26 cellular contexts compared by ENCODE assay signal in the genomic region with DNA sequence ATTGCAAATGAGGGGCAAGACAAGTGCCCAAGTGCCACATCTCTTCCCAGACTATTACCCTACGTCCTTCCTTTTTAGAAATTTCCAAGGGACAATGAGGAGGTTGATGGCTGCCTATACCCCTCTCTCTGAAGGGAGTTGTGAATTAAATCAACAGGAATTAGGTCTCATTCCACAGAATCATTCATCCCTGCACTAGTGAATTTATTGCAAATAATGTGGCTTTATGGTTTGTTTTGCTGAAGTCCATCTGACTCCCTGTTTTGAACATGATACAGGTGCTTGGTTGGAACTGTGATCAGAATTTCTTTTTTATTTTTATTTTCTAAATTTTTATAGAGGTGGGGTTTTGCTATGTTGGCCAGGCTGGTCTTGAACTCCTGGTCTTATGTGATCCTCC. TPM values are rescaled to one million over a fixed set of nuclear protein-coding genes. Genes with fewer than 3 reads are reported as not detected.
DNase-seq lines count a peak whose midpoint lies in the region; ATAC-seq, FAIRE-seq and TF ChIP-seq lines count a peak whose summit lies in the region.
"Had no signal": no experiment of that assay in that cellular context is flagged by ENCODE, and none has a peak within 500 bp of the region (broad histone marks: within the 10 kb centered on the region; RNA-seq: fewer than 3 reads in every experiment).

No MANE protein-coding gene starts in this region.

- peak overlapping the region in 6 of 8 donors; percentile 90 to 97 (median 94) for H3K27ac Mint-ChIP-seq in CD8-positive, alpha-beta memory T cell
- H3K27ac Mint-ChIP-seq in effector memory CD8-positive, alpha-beta T cell: peak overlapping the region; percentile 93 to 96
- H3K27ac Mint-ChIP-seq in endodermal cell: no peak overlapping the region
- H3K27ac Mint-ChIP-seq: stimulated activated naive CD8-positive, alpha-beta T cell treated with anti-CD3 and anti-CD28 coated beads, Interleukin-15, amount 100 ng/mL, for 72 hours; T-helper 2 cell treated with Interferon-gamma antibody and Interleukin-4, amounts not matched to agents 5 μg/mL and 100 μg/mL, for 36 hours had no signal

- CTCF ChIA-PET in CD8-positive, alpha-beta memory T cell (lab: Charles Lee): interaction anchor here (11.7 kb wide), 1 partner anchor 57 kb away, joined by 153 read pairs; no protein-coding TSS in a partner anchor

- no peaks in the 10 kb centered on the region for H3K36me3 Mint-ChIP-seq in CD8-positive, alpha-beta memory T cell
- H3K36me3 Mint-ChIP-seq in effector memory CD8-positive, alpha-beta T cell (ENCODE audit: insufficient read depth): peaks cover 24% of the 10 kb centered on the region
- H3K36me3 Mint-ChIP-seq in endodermal cell (ENCODE audit: low read depth): no peaks in the 10 kb centered on the region

- no peak overlapping the region for H3K4me3 ChIP-seq in CD8-positive, alpha-beta memory T cell (ENCODE audit: low read length)
- H3K4me3 ChIP-seq in endodermal cell (ENCODE audit: low read length): no peak overlapping the region
- H3K4me3 ChIP-seq: BLaER1 treated with 17β-estradiol and CSF1 and Interleukin-3, amounts not matched to agents 10 nM and 100 nM; psoas muscle; skin epidermis; upper lobe of left lung had no signal

- ATAC-seq in effector memory CD8-positive, alpha-beta T cell (replicated peaks): no peak
- ATAC-seq in HG03378 (IDR thresholded peaks at IDR 0.05; ENCODE audit: unreplicated experiment): no peak
- ATAC-seq: HCT116; stimulated activated naive CD8-positive, alpha-beta T cell treated with anti-CD3 and anti-CD28 coated beads, Interleukin-15, amount 100 ng/mL, for 72 hours had no signal

- TF ChIP-seq CTCF in 22Rv1 (IDR thresholded peaks at IDR 0.05) (no peak), endodermal cell (conservative IDR thresholded peaks at IDR 0.05) (no peak)

- POLR2A ChIA-PET in CD8-positive, alpha-beta memory T cell (lab: Charles Lee): no interaction called here

- H3K27me3 Mint-ChIP-seq in CD8-positive, alpha-beta memory T cell: no peaks in the 10 kb centered on the region
- H3K27me3 Mint-ChIP-seq in effector memory CD8-positive, alpha-beta T cell: no peaks in the 10 kb centered on the region
- H3K27me3 Mint-ChIP-seq in endodermal cell (ENCODE audit: insufficient read depth): peaks cover 14% of the 10 kb centered on the region
- H3K27me3 Mint-ChIP-seq: activated T-cell treated with anti-CD3 and anti-CD28 coated beads, Interleukin-2, amount 50 U/mL, for 24 hours; stimulated activated naive CD8-positive, alpha-beta T cell treated with anti-CD3 and anti-CD28 coated beads, Interleukin-15, amount 100 ng/mL, for 72 hours had no signal

- no peaks in the 10 kb centered on the region for H3K27me3 ChIP-seq in CD8-positive, alpha-beta memory T cell (ENCODE audit: insufficient read depth, low read length, poor library complexity, severe bottlenecking)
- H3K27me3 ChIP-seq in endodermal cell (ENCODE audit: control insufficient read depth, insufficient read depth, low read length, poor library complexity, severe bottlenecking): no peaks in the 10 kb centered on the region
- H3K27me3 ChIP-seq: BLaER1 treated with 17β-estradiol and CSF1 and Interleukin-3, amounts not matched to agents 10 nM and 100 nM; neutrophil; upper lobe of left lung had no signal

- no peak for DNase-seq in CD8-positive, alpha-beta memory T cell
- no peak for DNase-seq in effector memory CD8-positive, alpha-beta T cell
- DNase-seq in renal cortical epithelial cell (ENCODE audit: low read depth) (peak; percentile 58), GM19239 (ENCODE audit: insufficient read length, low spot score) (no peak), endodermal cell (no peak), AG20443 (ENCODE audit: low spot score) (no peak)
- DNase-seq: activated CD4-positive, alpha-beta T cell treated with anti-CD3 and anti-CD28 coated beads for 48 hours; activated gamma-delta T cell treated with Interleukin-2 at 50 U/mL for 16 hours; activated T-cell treated with anti-CD3 and anti-CD28 coated beads, Interleukin-2, amount 50 U/mL, for 24 hours; central memory CD4-positive, alpha-beta T cell; Karpas-422; NCI-H1436 treated with DMSO at 0.1 percent for 48 hours; NCI-H2107; NCI-H446 treated with DMSO at 0.1 percent for 48 hours; NCI-H82; psoas muscle; stimulated activated naive CD8-positive, alpha-beta T cell treated with anti-CD3 and anti-CD28 coated beads, Interleukin-15, amount 100 ng/mL, for 72 hours; upper lobe of left lung had no signal

- no peak for FAIRE-seq in GM19239 (lab: Jason Lieb, UNC)
- FAIRE-seq: D721Med had no signal

- peaks cover 43 to 55% (median 45%) of the 10 kb centered on the region in 3 donors for H3K4me1 Mint-ChIP-seq in CD8-positive, alpha-beta memory T cell
- peaks cover 28 to 50% of the 10 kb centered on the region in 2 donors for H3K4me1 Mint-ChIP-seq in effector memory CD8-positive, alpha-beta T cell (ENCODE audit: low read depth in 2 of 2)
- H3K4me1 Mint-ChIP-seq in endodermal cell: peaks cover 38% of the 10 kb centered on the region

- H3K27ac ChIP-seq in 22Rv1 (peak overlapping the region; percentile 86), endodermal cell (ENCODE audit: low read depth, low read length) (no peak overlapping the region)
- no peak overlapping the region for H3K27ac ChIP-seq in CD8-positive, alpha-beta memory T cell (ENCODE audit: low read depth, low read length)
- H3K27ac ChIP-seq: psoas muscle had no signal

- H3K9ac ChIP-seq in endodermal cell (ENCODE audit: extremely low read depth, low read length, poor library complexity, severe bottlenecking): no peak overlapping the region

- 88% methylated on average over 1 of the region's 1 CpG; no CpG with 5 or more reads in 1 of the 2 experiments for WGBS in endodermal cell (ENCODE audit: insufficient coverage in 1 of 2, insufficient read length in 1 of 2), 2 experiments

- H3K4me3 Mint-ChIP-seq in CD8-positive, alpha-beta memory T cell: no peak overlapping the region
- no peak overlapping the region for H3K4me3 Mint-ChIP-seq in effector memory CD8-positive, alpha-beta T cell
- no peak overlapping the region for H3K4me3 Mint-ChIP-seq in endodermal cell
- H3K4me3 Mint-ChIP-seq: activated T-cell treated with anti-CD3 and anti-CD28 coated beads, Interleukin-2, amount 50 U/mL, for 24 hours; stimulated activated naive CD8-positive, alpha-beta T cell treated with anti-CD3 and anti-CD28 coated beads, Interleukin-15, amount 100 ng/mL, for 72 hours; T-helper 2 cell treated with Interferon-gamma antibody and Interleukin-4, amounts not matched to agents 5 μg/mL and 100 μg/mL, for 36 hours had no signal

- no peaks in the 10 kb centered on the region for H3K9me3 Mint-ChIP-seq in CD8-positive, alpha-beta memory T cell
- H3K9me3 Mint-ChIP-seq in effector memory CD8-positive, alpha-beta T cell: no peaks in the 10 kb centered on the region
- no peaks in the 10 kb centered on the region for H3K9me3 Mint-ChIP-seq in endodermal cell
- H3K9me3 Mint-ChIP-seq: activated T-cell treated with anti-CD3 and anti-CD28 coated beads, Interleukin-2, amount 50 U/mL, for 24 hours; stimulated activated naive CD8-positive, alpha-beta T cell treated with anti-CD3 and anti-CD28 coated beads, Interleukin-15, amount 100 ng/mL, for 72 hours; T-helper 2 cell treated with Interferon-gamma antibody and Interleukin-4, amounts not matched to agents 5 μg/mL and 100 μg/mL, for 36 hours had no signal

- H3K9me3 ChIP-seq in CD8-positive, alpha-beta memory T cell (ENCODE audit: low read length): no peaks in the 10 kb centered on the region
- H3K9me3 ChIP-seq in endodermal cell (ENCODE audit: control insufficient read depth, low read length): no peaks in the 10 kb centered on the region
- H3K9me3 ChIP-seq: BLaER1 treated with 17β-estradiol and CSF1 and Interleukin-3, amounts not matched to agents 10 nM and 100 nM; neutrophil; psoas muscle; upper lobe of left lung had no signal

- H3K4me1 ChIP-seq in CD8-positive, alpha-beta memory T cell (ENCODE audit: insufficient read depth, low read length): peaks cover 26% of the 10 kb centered on the region
- peaks cover 12% of the 10 kb centered on the region for H3K4me1 ChIP-seq in endodermal cell (ENCODE audit: control insufficient read depth, insufficient read depth, low read length)

- H3K36me3 ChIP-seq in CD8-positive, alpha-beta memory T cell (ENCODE audit: insufficient read depth, low read length): no peaks in the 10 kb centered on the region
- H3K36me3 ChIP-seq in endodermal cell (ENCODE audit: control insufficient read depth, insufficient read depth, low read length): no peaks in the 10 kb centered on the region
- H3K36me3 ChIP-seq: BLaER1 treated with 17β-estradiol and CSF1 and Interleukin-3, amounts not matched to agents 10 nM and 100 nM; neutrophil; upper lobe of left lung had no signal

RNA-seq across cellular contexts. Expression of gene THEM4, which starts 34.3 kb away (rescaled TPM):
- 10 to 100 TPM; 31.4 to 31.7 TPM for total RNA-seq in CD8-positive, alpha-beta memory T cell
- 77.0 TPM for polyA plus RNA-seq in CD8-positive, alpha-beta memory T cell
- total RNA-seq in renal cortical epithelial cell (9.9 and 19.8 TPM in 2 replicates), endodermal cell (10 to 100 TPM; 12.2 to 14.3 TPM)
- polyA plus RNA-seq in endodermal cell (2013, experiment 1 of 2): 11.3 TPM
- polyA plus RNA-seq in endodermal cell (2013, experiment 2 of 2): 11.7 TPM

RNA-seq across cellular contexts. Expression of gene S100A10, which starts 50.1 kb away (rescaled TPM):
- 100 to 1,000 TPM; 263 to 279 TPM for total RNA-seq in CD8-positive, alpha-beta memory T cell
- polyA plus RNA-seq in CD8-positive, alpha-beta memory T cell: 1,167 TPM
- total RNA-seq in renal cortical epithelial cell (221 and 239 TPM in 2 replicates), endodermal cell (100 to 1,000 TPM; 352 to 880 TPM)
- 263 TPM for polyA plus RNA-seq in endodermal cell (2013, experiment 1 of 2)
- polyA plus RNA-seq in endodermal cell (2013, experiment 2 of 2): 320 TPM
